In genomic region chr9:129174724-129175514, GRCh38 we compare ENCODE assay signal across 1 cellular context.
TF ChIP-seq lines count a peak whose summit lies in the region.

No MANE protein-coding gene starts in this region.

TF ChIP-seq in WTC11, 78 proteins besides CTCF, POLR2A, EP300 and RAD21 (continued from another document):
- TF ChIP-seq ATF1 (CRISPR knock-in tag; IDR thresholded peaks at IDR 0.05) (no peak), ZNF138 (CRISPR knock-in tag; conservative IDR thresholded peaks at IDR 0.05) (no peak), ZNF416 (CRISPR knock-in tag; IDR thresholded peaks at IDR 0.05) (no peak), ETV6 (CRISPR knock-in tag; IDR thresholded peaks at IDR 0.05) (0 out of 2 replicates have a peak, but pooled peaks have one; percentile 48)
- TF ChIP-seq, protein P1, sequence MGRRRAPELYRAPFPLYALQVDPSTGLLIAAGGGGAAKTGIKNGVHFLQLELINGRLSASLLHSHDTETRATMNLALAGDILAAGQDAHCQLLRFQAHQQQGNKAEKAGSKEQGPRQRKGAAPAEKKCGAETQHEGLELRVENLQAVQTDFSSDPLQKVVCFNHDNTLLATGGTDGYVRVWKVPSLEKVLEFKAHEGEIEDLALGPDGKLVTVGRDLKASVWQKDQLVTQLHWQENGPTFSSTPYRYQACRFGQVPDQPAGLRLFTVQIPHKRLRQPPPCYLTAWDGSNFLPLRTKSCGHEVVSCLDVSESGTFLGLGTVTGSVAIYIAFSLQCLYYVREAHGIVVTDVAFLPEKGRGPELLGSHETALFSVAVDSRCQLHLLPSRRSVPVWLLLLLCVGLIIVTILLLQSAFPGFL (CRISPR knock-in tag; IDR thresholded peaks at IDR 0.05; ENCODE audit: borderline replicate concordance), result no peak
- TF ChIP-seq, protein P2, sequence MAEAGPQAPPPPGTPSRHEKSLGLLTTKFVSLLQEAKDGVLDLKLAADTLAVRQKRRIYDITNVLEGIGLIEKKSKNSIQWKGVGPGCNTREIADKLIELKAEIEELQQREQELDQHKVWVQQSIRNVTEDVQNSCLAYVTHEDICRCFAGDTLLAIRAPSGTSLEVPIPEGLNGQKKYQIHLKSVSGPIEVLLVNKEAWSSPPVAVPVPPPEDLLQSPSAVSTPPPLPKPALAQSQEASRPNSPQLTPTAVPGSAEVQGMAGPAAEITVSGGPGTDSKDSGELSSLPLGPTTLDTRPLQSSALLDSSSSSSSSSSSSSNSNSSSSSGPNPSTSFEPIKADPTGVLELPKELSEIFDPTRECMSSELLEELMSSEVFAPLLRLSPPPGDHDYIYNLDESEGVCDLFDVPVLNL (CRISPR knock-in tag; IDR thresholded peaks at IDR 0.05; ENCODE audit: borderline replicate concordance, low read depth), result 0 out of 2 replicates have a peak, but pooled peaks have one; percentile 33
